Comparison of ENCODE assay signal across 1 cellular context in genomic region chr7:66099232-66099550, GRCh38.
TF ChIP-seq lines count a peak whose summit lies in the region.

No MANE protein-coding gene starts in this region.

TF ChIP-seq in H1, 55 proteins besides CTCF, POLR2A, EP300 and RAD21:
- TF ChIP-seq HDAC2 (IDR thresholded peaks at IDR 0.05; ENCODE audit: borderline replicate concordance in 1 of 2, low read depth in 2 of 2, low read length in 2 of 2) (no peak), SAP30 (IDR thresholded peaks at IDR 0.05; ENCODE audit: insufficient read depth, insufficient replicate concordance, low read length) (no peak), KDM1A (IDR thresholded peaks at IDR 0.05; ENCODE audit: borderline replicate concordance, low read length) (no peak), HDAC6 (IDR thresholded peaks at IDR 0.05; ENCODE audit: low read depth, low read length) (no peak), SP1 (IDR thresholded peaks at IDR 0.05; ENCODE audit: low read depth, low read length) (no peak), SIRT6 (IDR thresholded peaks at IDR 0.05; ENCODE audit: low read length) (no peak), NANOG (IDR thresholded peaks at IDR 0.05; ENCODE audit: insufficient read depth, low read depth, low read length, poor library complexity, severe bottlenecking) (no peak)
- TF ChIP-seq, protein P1, sequence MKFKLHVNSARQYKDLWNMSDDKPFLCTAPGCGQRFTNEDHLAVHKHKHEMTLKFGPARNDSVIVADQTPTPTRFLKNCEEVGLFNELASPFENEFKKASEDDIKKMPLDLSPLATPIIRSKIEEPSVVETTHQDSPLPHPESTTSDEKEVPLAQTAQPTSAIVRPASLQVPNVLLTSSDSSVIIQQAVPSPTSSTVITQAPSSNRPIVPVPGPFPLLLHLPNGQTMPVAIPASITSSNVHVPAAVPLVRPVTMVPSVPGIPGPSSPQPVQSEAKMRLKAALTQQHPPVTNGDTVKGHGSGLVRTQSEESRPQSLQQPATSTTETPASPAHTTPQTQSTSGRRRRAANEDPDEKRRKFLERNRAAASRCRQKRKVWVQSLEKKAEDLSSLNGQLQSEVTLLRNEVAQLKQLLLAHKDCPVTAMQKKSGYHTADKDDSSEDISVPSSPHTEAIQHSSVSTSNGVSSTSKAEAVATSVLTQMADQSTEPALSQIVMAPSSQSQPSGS (IDR thresholded peaks at IDR 0.05; ENCODE audit: low read length), result no peak
TF ChIP-seq in H1: peak in this region for 0.
